In genomic region chr6:136401749-136402148, GRCh38 we compare ENCODE assay signal across 17 cellular contexts.
DNase-seq lines count a peak whose midpoint lies in the region; ATAC-seq and TF ChIP-seq lines count a peak whose summit lies in the region.
"Had no signal": no experiment of that assay in that cellular context is flagged by ENCODE, and none has a peak within 500 bp of the region (broad histone marks: within the 10 kb centered on the region; RNA-seq: fewer than 3 reads in every experiment).

No MANE protein-coding gene starts in this region.

- H3K27ac ChIP-seq in PC-9 (peak overlapping the region; percentile 88), psoas muscle (no peak overlapping the region)
- H3K27ac ChIP-seq: sigmoid colon, SJSA1 had no signal

- peaks cover 30% of the 10 kb centered on the region for H3F3A ChIP-seq in PC-9 (ENCODE audit: insufficient read depth, low read depth)

- ATAC-seq in HG03039 (IDR thresholded peaks at IDR 0.05; ENCODE audit: unreplicated experiment) (no peak), GM19397 (IDR thresholded peaks at IDR 0.05; ENCODE audit: unreplicated experiment) (no peak), psoas muscle (no peak)
- ATAC-seq: effector memory CD8-positive, alpha-beta T cell had no signal

- H2AFZ ChIP-seq in PC-9, result no peak overlapping the region

- H3K9me3 ChIP-seq in PC-9 (ENCODE audit: insufficient read depth, low read depth), result no peaks in the 10 kb centered on the region
- H3K9me3 ChIP-seq in psoas muscle, result no peaks in the 10 kb centered on the region
- H3K9me3 ChIP-seq: sigmoid colon, SJSA1 had no signal

- H3K36me3 ChIP-seq in PC-9 (ENCODE audit: low read depth) (peaks cover 11% of the 10 kb centered on the region; the same call in 1 of the 2 replicates), psoas muscle (ENCODE audit: insufficient read depth in 1 of 2, low read depth in 1 of 2) (no peaks in the 10 kb centered on the region)
- H3K36me3 ChIP-seq: sigmoid colon, SJSA1 had no signal

- H3K4me1 ChIP-seq in PC-9 (replicated peaks; ENCODE audit: insufficient read depth), result peaks cover 34% of the 10 kb centered on the region
- no peaks in the 10 kb centered on the region for H3K4me1 ChIP-seq in psoas muscle
- H3K4me1 ChIP-seq: sigmoid colon had no signal

- DNase-seq in AG20443 (ENCODE audit: low spot score) (peak; percentile 42), PC-9 (no peak), epithelial cell of esophagus (ENCODE audit: low read depth) (peak; percentile 9), non-pigmented ciliary epithelial cell (ENCODE audit: low read depth) (peak; percentile 18), NCI-H1694 treated with DMSO at 0.1 percent for 48 hours (lab: John Stamatoyannopoulos, UW) (no peak), psoas muscle (no peak)
- DNase-seq: activated CD4-positive, alpha-beta T cell treated with anti-CD3 and anti-CD28 coated beads for 48 hours; activated CD8-positive, alpha-beta memory T cell treated with anti-CD3 and anti-CD28 coated beads, Interleukin-2, amount 50 U/mL, for 48 hours; effector memory CD8-positive, alpha-beta T cell; immature natural killer cell; NCI-H146; NCI-H510A; occipital lobe; sigmoid colon had no signal

- BruUV-seq in PC-9 (replicated peaks; lab: Mats Ljungman, UMichigan), result no TSS peak

- H3K9me2 ChIP-seq in PC-9 (ENCODE audit: insufficient read depth), result no peaks in the 10 kb centered on the region

- intact Hi-C loops in PC-9 (cut with micrococcal nuclease; ENCODE audit: unreplicated experiment) (loop anchor here (5.0 kb wide), 1 partner anchor 626 kb away; no protein-coding TSS in a partner anchor), psoas muscle (cut with DNase I) (no loop called here)

- TF ChIP-seq CTCF in PC-9 (conservative IDR thresholded peaks at IDR 0.05), result no peak
- TF ChIP-seq CTCF in epithelial cell of esophagus (IDR thresholded peaks at IDR 0.05; ENCODE audit: insufficient read depth, low read depth, low read length, missing control alignments), result no peak
- no peak for TF ChIP-seq CTCF in psoas muscle (IDR thresholded peaks at IDR 0.05)

- 88 to 90% (median 90%) methylated on average over 3 of the region's 3 CpGs for WGBS in psoas muscle, 3 donors

- POLR2A ChIA-PET in PC-9 (lab: Charles Lee; ENCODE audit: unreplicated experiment), result no interaction called here

- H3K79me2 ChIP-seq in PC-9 (ENCODE audit: low read depth), result peaks cover 16% of the 10 kb centered on the region; the same call in 1 of the 2 replicates

- H3K4me2 ChIP-seq in PC-9, result 0 out of 2 replicates have a peak overlapping the region, but pooled peaks have one; percentile 21

- H3K4me3 ChIP-seq in PC-9 (no peak overlapping the region), epithelial cell of esophagus (ENCODE audit: low read length) (no peak overlapping the region), psoas muscle (no peak overlapping the region)
- H3K4me3 ChIP-seq: sigmoid colon, SJSA1 had no signal

- CTCF ChIA-PET in PC-9 (lab: Charles Lee), result no interaction called here

- no peaks in the 10 kb centered on the region; the same call in 1 of the 2 replicates for H4K20me1 ChIP-seq in PC-9 (ENCODE audit: insufficient read depth)

- no peaks in the 10 kb centered on the region for H3K27me3 ChIP-seq in PC-9 (ENCODE audit: insufficient read depth, low read depth)
- no peaks in the 10 kb centered on the region for H3K27me3 ChIP-seq in psoas muscle (ENCODE audit: insufficient read depth in 3 of 3, low read length in 2 of 3)
- H3K27me3 ChIP-seq: sigmoid colon, SJSA1 had no signal

Comparison
In these comparisons a context has a peak if more than half of its experiments do, and no peak if none do; other contexts are left out.
1. DNase-seq: peak in AG20443 (single experiment), epithelial cell of esophagus (single experiment) and non-pigmented ciliary epithelial cell (single experiment); none in PC-9 (0 of 2), NCI-H1694 treated with DMSO at 0.1 percent for 48 hours (single experiment) and psoas muscle (0 of 2).